23 cellular contexts compared by ENCODE assay signal in the genomic region with DNA sequence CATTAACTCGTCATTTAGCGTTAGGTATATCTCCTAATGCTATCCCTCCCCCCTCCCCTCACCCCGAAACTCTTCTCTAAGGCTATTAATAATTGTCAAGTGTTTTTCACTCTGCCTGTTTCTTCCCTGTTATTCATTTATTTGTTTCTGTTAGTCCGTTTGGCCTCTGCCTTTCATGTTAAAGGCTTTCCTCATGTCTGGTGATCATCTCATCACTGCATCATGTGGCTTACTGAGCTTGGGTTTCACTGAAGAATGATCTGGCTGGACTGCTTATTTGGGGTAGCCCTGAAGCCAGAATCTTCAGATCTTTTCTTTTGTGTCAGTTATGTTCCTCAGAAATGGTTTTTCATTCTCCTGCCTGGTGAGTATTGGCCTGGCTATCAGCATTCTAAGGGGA.
"Had no signal": no experiment of that assay in that cellular context is flagged by ENCODE, and none has a peak within 500 bp of the region (broad histone marks: within the 10 kb centered on the region; RNA-seq: fewer than 3 reads in every experiment).

No MANE protein-coding gene starts in this region.

- H3K27ac ChIP-seq: epithelial cell of prostate, esophagus squamous epithelium, heart left ventricle, left ventricle myocardium inferior, lower lobe of right lung, pancreas, prostate gland, right lobe of liver, spleen, suprapubic skin, thyroid gland, uterus had no signal

- H3K4me1 ChIP-seq: esophagus squamous epithelium, heart left ventricle, left ventricle myocardium inferior, lower lobe of right lung, prostate gland, right lobe of liver, spleen, suprapubic skin, uterus had no signal

- H3K4me3 ChIP-seq: esophagus squamous epithelium, heart left ventricle, left ventricle myocardium inferior, lower lobe of right lung, pancreas, prostate gland, right lobe of liver, spleen, suprapubic skin, thyroid gland, uterus had no signal

- H3K27me3 ChIP-seq: esophagus squamous epithelium, heart left ventricle, pancreas, right lobe of liver, spleen, suprapubic skin, thyroid gland, uterus had no signal

- H3K9me3 ChIP-seq: esophagus squamous epithelium, heart left ventricle, left ventricle myocardium inferior, lower lobe of right lung, pancreas, prostate gland, right lobe of liver, spleen, suprapubic skin, thyroid gland, uterus had no signal

- DNase-seq: central memory CD4-positive, alpha-beta T cell; effector memory CD4-positive, alpha-beta T cell; esophagus squamous epithelium; foreskin fibroblast; heart left ventricle; hippocampal formation; left ventricle myocardium inferior; lower lobe of right lung; midbrain; occipital lobe; pancreas; retina; right lobe of liver; spleen; stimulated activated CD4-positive, alpha-beta T cell treated with anti-CD3 and anti-CD28 coated beads, Interleukin-15, amount 100 ng/mL, for 24 hours; stimulated activated CD4-positive, alpha-beta T cell treated with anti-CD3 and anti-CD28 coated beads, Interleukin-2, amount 100 ng/mL, for 24 hours; stimulated activated CD4-positive, alpha-beta T cell treated with anti-CD3 and anti-CD28 coated beads, Interleukin-4, amount 100 ng/mL, for 4 hours; stimulated activated naive CD4-positive, alpha-beta T cell; thyroid gland; uterus had no signal

- H3K36me3 ChIP-seq: prostate gland, uterus had no signal
